ENCODE assay signal across 3 cellular contexts in genomic region chr11:84295815-84296214, GRCh38.
"Had no signal": no experiment of that assay in that cellular context is flagged by ENCODE, and none has a peak within 500 bp of the region (broad histone marks: within the 10 kb centered on the region; RNA-seq: fewer than 3 reads in every experiment).

No MANE protein-coding gene starts in this region.

- ATAC-seq: GM12878 had no signal

- DNase-seq: GDM1, GF-D8 had no signal

- H3K4me3 ChIP-seq: GM12878 had no signal
